ENCODE assay signal across 8 cellular contexts in genomic region chr17:27294689-27295630, GRCh38. TPM values are rescaled to one million over a fixed set of nuclear protein-coding genes. Genes with fewer than 3 reads are reported as not detected.
DNase-seq lines count a peak whose midpoint lies in the region; ATAC-seq and TF ChIP-seq lines count a peak whose summit lies in the region.

No MANE protein-coding gene starts in this region.

- peaks cover 41% of the 10 kb centered on the region for H3K4me1 Mint-ChIP-seq in activated naive CD8-positive, alpha-beta T cell treated with anti-CD3 and anti-CD28 coated beads for 36 hours

- H3K9ac ChIP-seq in parathyroid adenoma = peak overlapping the region; percentile 94

- peak overlapping the region; percentile 96 for H3K27ac ChIP-seq in parathyroid adenoma

- peak overlapping the region; percentile 92 for H3K4me3 Mint-ChIP-seq in activated naive CD8-positive, alpha-beta T cell treated with anti-CD3 and anti-CD28 coated beads for 36 hours

- H3K9me3 ChIP-seq in parathyroid adenoma (ENCODE audit: control insufficient read depth, low read length) = no peaks in the 10 kb centered on the region

- no peaks in the 10 kb centered on the region for H3K27me3 Mint-ChIP-seq in activated naive CD8-positive, alpha-beta T cell treated with anti-CD3 and anti-CD28 coated beads for 36 hours

- peak overlapping the region; percentile 85 for H3K4me2 ChIP-seq in parathyroid adenoma (ENCODE audit: low read length)

- no peaks in the 10 kb centered on the region for H3K36me3 ChIP-seq in parathyroid adenoma (ENCODE audit: control insufficient read depth, insufficient read depth, low read length)

- no peaks in the 10 kb centered on the region for H3K9me3 Mint-ChIP-seq in activated naive CD8-positive, alpha-beta T cell treated with anti-CD3 and anti-CD28 coated beads for 36 hours

- in situ Hi-C loops in KBM-7 (cut with MboI; ENCODE audit: low pct_unique_long_range_greater_than_20kb, low sequenced_read_pairs) = no loop called here

- peak; percentile 67 for DNase-seq in GDM1 (lab: John Stamatoyannopoulos, UW)
- DNase-seq in KBM-7 = peak; percentile 93
- DNase-seq in RKO (ENCODE audit: low spot score) = peak; percentile 88
- DNase-seq in activated naive CD8-positive, alpha-beta T cell treated with anti-CD3 and anti-CD28 coated beads for 36 hours = peak; percentile 31
- DNase-seq in Right ventricle myocardium superior = no peak
- DNase-seq in NCI-H2196 (lab: John Stamatoyannopoulos, UW; ENCODE audit: unreplicated experiment) = no peak

- peaks cover 9% of the 10 kb centered on the region for H3K4me1 ChIP-seq in parathyroid adenoma

- peak overlapping the region; percentile 87 for H2AFZ ChIP-seq in parathyroid adenoma

- peak overlapping the region; percentile 99 for H3K27ac Mint-ChIP-seq in activated naive CD8-positive, alpha-beta T cell treated with anti-CD3 and anti-CD28 coated beads for 36 hours

- no peak for TF ChIP-seq CTCF in parathyroid adenoma (IDR thresholded peaks at IDR 0.05)

- peaks cover 14% of the 10 kb centered on the region for H3K36me3 Mint-ChIP-seq in activated naive CD8-positive, alpha-beta T cell treated with anti-CD3 and anti-CD28 coated beads for 36 hours

- intact Hi-C loops in Right ventricle myocardium superior (cut with DNase I) = loop anchor here (2.0 kb wide), 1 partner anchor 38 kb away; no protein-coding TSS in a partner anchor

- no peaks in the 10 kb centered on the region for H3K27me3 ChIP-seq in parathyroid adenoma (ENCODE audit: control insufficient read depth, insufficient read depth, low read length)

- ATAC-seq in GM21737 (IDR thresholded peaks at IDR 0.05; ENCODE audit: unreplicated experiment) = peak; percentile 35
- peak; percentile 71 for ATAC-seq in Right ventricle myocardium superior (ENCODE audit: poor library complexity)

- peaks cover 46% of the 10 kb centered on the region for H3K79me2 ChIP-seq in parathyroid adenoma

- peak overlapping the region; percentile 93 for H3K4me3 ChIP-seq in parathyroid adenoma (ENCODE audit: low read depth, low read length)

RNA-seq across cellular contexts. Expression of gene WSB1, which starts 1.0 kb away (rescaled TPM):
- 100 to 1,000 TPM; 113 to 126 TPM for total RNA-seq in activated naive CD8-positive, alpha-beta T cell treated with anti-CD3 and anti-CD28 coated beads for 36 hours
- total RNA-seq in Right ventricle myocardium superior = 47.1 TPM

Comparison
In these comparisons a context has a peak if more than half of its experiments do, and no peak if none do; other contexts are left out.
1. DNase-seq: peak in GDM1 (single experiment), KBM-7 (single experiment), RKO (single experiment) and activated naive CD8-positive, alpha-beta T cell treated with anti-CD3 and anti-CD28 coated beads for 36 hours (single experiment); none in Right ventricle myocardium superior (single experiment) and NCI-H2196 (single experiment).